ENCODE assay signal across 21 cellular contexts in the genomic region with DNA sequence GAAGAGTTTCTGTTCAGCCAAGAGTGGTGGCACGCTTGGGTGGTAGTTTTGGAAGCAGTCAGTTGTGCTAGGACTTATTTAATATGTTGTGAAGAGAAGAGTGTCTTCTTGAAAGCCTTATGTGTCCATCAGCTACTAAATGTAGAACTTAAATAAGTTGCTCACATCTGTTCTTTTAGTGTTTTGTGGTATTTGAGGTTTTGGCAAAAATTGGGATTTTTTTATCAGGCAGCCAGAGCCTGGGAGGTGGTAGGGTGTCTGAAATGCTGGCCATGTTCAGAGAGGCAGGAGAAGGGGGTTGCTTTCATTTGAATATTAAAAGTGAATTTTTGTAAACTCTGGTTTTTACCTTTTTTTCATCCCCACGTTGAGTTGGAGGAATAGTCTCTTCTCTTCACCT.
"Had no signal": no experiment of that assay in that cellular context is flagged by ENCODE, and none has a peak within 500 bp of the region (broad histone marks: within the 10 kb centered on the region; RNA-seq: fewer than 3 reads in every experiment).

No MANE protein-coding gene starts in this region.

- H3K4me2 ChIP-seq: hepatocyte had no signal

- H3K27ac Mint-ChIP-seq: activated CD4-positive, alpha-beta memory T cell treated with anti-CD3 and anti-CD28 coated beads, Interleukin-2, amount 10 ng/mL, durations not matched to agents 7 days and 5 days; activated naive CD8-positive, alpha-beta T cell treated with anti-CD3 and anti-CD28 coated beads, Interleukin-2, amount 50 U/mL, for 24 hours; activated T-cell treated with anti-CD3 and anti-CD28 coated beads, Interleukin-2, amount 50 U/mL, for 72 hours; nephron; stimulated activated naive CD8-positive, alpha-beta T cell treated with anti-CD3 and anti-CD28 coated beads, Interleukin-15, amount 100 ng/mL, for 72 hours had no signal

- ATAC-seq: activated naive CD8-positive, alpha-beta T cell treated with anti-CD3 and anti-CD28 coated beads, Interleukin-2, amount 50 U/mL, for 24 hours; activated T-cell treated with anti-CD3 and anti-CD28 coated beads, Interleukin-2, amount 50 U/mL, for 72 hours; sciatic nerve; stimulated activated naive CD8-positive, alpha-beta T cell treated with anti-CD3 and anti-CD28 coated beads, Interleukin-15, amount 100 ng/mL, for 72 hours had no signal

- H3K27ac ChIP-seq: ascending aorta, coronary artery, hepatocyte, left ventricle myocardium inferior, thyroid gland, VCaP had no signal

- H3K4me3 ChIP-seq: ascending aorta, coronary artery, hepatocyte, left ventricle myocardium inferior, thyroid gland had no signal

- FAIRE-seq: kidney, urothelium cell line had no signal

- H3K4me3 Mint-ChIP-seq: activated CD4-positive, alpha-beta memory T cell treated with anti-CD3 and anti-CD28 coated beads, Interleukin-2, amount 10 ng/mL, durations not matched to agents 7 days and 5 days; activated naive CD8-positive, alpha-beta T cell treated with anti-CD3 and anti-CD28 coated beads, Interleukin-2, amount 50 U/mL, for 24 hours; activated T-cell treated with anti-CD3 and anti-CD28 coated beads, Interleukin-2, amount 50 U/mL, for 72 hours; memory B cell; nephron; stimulated activated naive CD8-positive, alpha-beta T cell treated with anti-CD3 and anti-CD28 coated beads, Interleukin-15, amount 100 ng/mL, for 72 hours had no signal

- H3K9me3 ChIP-seq: ascending aorta, left ventricle myocardium inferior, thyroid gland had no signal

- H3K4me1 ChIP-seq: ascending aorta had no signal

- H2AFZ ChIP-seq: hepatocyte had no signal

- H3K27me3 ChIP-seq: ascending aorta, hepatocyte, thyroid gland had no signal

- H3K27me3 Mint-ChIP-seq: activated CD4-positive, alpha-beta memory T cell treated with anti-CD3 and anti-CD28 coated beads, Interleukin-2, amount 10 ng/mL, durations not matched to agents 7 days and 5 days; activated naive CD8-positive, alpha-beta T cell treated with anti-CD3 and anti-CD28 coated beads, Interleukin-2, amount 50 U/mL, for 24 hours; memory B cell; stimulated activated naive CD8-positive, alpha-beta T cell treated with anti-CD3 and anti-CD28 coated beads, Interleukin-15, amount 100 ng/mL, for 72 hours had no signal

- DNase-seq: activated CD4-positive, alpha-beta memory T cell treated with anti-CD3 and anti-CD28 coated beads, Interleukin-2, amount 10 ng/mL, durations not matched to agents 7 days and 5 days; activated CD8-positive, alpha-beta memory T cell treated with anti-CD3 and anti-CD28 coated beads, Interleukin-2, amount 50 U/mL, for 4 hours; activated naive CD4-positive, alpha-beta T cell; activated naive CD8-positive, alpha-beta T cell treated with anti-CD3 and anti-CD28 coated beads, Interleukin-2, amount 50 U/mL, for 24 hours; activated T-cell treated with anti-CD3 and anti-CD28 coated beads, Interleukin-2, amount 50 U/mL, for 72 hours; caudate nucleus; effector CD8-positive, alpha-beta T cell; kidney; left ventricle myocardium inferior; stimulated activated CD4-positive, alpha-beta T cell treated with anti-CD3 and anti-CD28 coated beads, Interleukin-2, amount 100 ng/mL, for 24 hours; stimulated activated naive CD8-positive, alpha-beta T cell treated with anti-CD3 and anti-CD28 coated beads, Interleukin-15, amount 100 ng/mL, for 72 hours; T-helper 9 cell had no signal

- H3K9me3 Mint-ChIP-seq: activated CD4-positive, alpha-beta memory T cell treated with anti-CD3 and anti-CD28 coated beads, Interleukin-2, amount 10 ng/mL, durations not matched to agents 7 days and 5 days; activated naive CD8-positive, alpha-beta T cell treated with anti-CD3 and anti-CD28 coated beads, Interleukin-2, amount 50 U/mL, for 24 hours; activated T-cell treated with anti-CD3 and anti-CD28 coated beads, Interleukin-2, amount 50 U/mL, for 72 hours; memory B cell; nephron; stimulated activated naive CD8-positive, alpha-beta T cell treated with anti-CD3 and anti-CD28 coated beads, Interleukin-15, amount 100 ng/mL, for 72 hours had no signal
